Comparison of ENCODE assay signal across 1 cellular context in genomic region chrX:102154218-102154860, GRCh38.
TF ChIP-seq lines count a peak whose summit lies in the region.

No MANE protein-coding gene starts in this region.

TF ChIP-seq in HepG2, 621 proteins besides CTCF, POLR2A, EP300 and RAD21:
- no peak for TF ChIP-seq ZSCAN21 (CRISPR knock-in tag; IDR thresholded peaks at IDR 0.05; ENCODE audit: borderline replicate concordance)
- TF ChIP-seq, protein P1, sequence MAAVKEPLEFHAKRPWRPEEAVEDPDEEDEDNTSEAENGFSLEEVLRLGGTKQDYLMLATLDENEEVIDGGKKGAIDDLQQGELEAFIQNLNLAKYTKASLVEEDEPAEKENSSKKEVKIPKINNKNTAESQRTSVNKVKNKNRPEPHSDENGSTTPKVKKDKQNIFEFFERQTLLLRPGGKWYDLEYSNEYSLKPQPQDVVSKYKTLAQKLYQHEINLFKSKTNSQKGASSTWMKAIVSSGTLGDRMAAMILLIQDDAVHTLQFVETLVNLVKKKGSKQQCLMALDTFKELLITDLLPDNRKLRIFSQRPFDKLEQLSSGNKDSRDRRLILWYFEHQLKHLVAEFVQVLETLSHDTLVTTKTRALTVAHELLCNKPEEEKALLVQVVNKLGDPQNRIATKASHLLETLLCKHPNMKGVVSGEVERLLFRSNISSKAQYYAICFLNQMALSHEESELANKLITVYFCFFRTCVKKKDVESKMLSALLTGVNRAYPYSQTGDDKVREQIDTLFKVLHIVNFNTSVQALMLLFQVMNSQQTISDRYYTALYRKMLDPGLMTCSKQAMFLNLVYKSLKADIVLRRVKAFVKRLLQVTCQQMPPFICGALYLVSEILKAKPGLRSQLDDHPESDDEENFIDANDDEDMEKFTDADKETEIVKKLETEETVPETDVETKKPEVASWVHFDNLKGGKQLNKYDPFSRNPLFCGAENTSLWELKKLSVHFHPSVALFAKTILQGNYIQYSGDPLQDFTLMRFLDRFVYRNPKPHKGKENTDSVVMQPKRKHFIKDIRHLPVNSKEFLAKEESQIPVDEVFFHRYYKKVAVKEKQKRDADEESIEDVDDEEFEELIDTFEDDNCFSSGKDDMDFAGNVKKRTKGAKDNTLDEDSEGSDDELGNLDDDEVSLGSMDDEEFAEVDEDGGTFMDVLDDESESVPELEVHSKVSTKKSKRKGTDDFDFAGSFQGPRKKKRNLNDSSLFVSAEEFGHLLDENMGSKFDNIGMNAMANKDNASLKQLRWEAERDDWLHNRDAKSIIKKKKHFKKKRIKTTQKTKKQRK (IDR thresholded peaks at IDR 0.05; ENCODE audit: low read length): no peak
- TF ChIP-seq GFI1 (CRISPR knock-in tag; IDR thresholded peaks at IDR 0.05; ENCODE audit: borderline replicate concordance): no peak
- TF ChIP-seq ZBTB1 (CRISPR knock-in tag; IDR thresholded peaks at IDR 0.05; ENCODE audit: borderline replicate concordance): no peak
- TF ChIP-seq ZBTB49 (CRISPR knock-in tag; IDR thresholded peaks at IDR 0.05; ENCODE audit: borderline replicate concordance): no peak
